Comparison of ENCODE assay signal across 21 cellular contexts in genomic region chr12:57526477-57527126, GRCh38. TPM values are rescaled to one million over a fixed set of nuclear protein-coding genes. Genes with fewer than 3 reads are reported as not detected.
DNase-seq lines count a peak whose midpoint lies in the region; ATAC-seq and TF ChIP-seq lines count a peak whose summit lies in the region.
"Had no signal": no experiment of that assay in that cellular context is flagged by ENCODE, and none has a peak within 500 bp of the region (broad histone marks: within the 10 kb centered on the region; RNA-seq: fewer than 3 reads in every experiment).

No MANE protein-coding gene starts in this region.

- peaks cover 33% of the 10 kb centered on the region for H4K20me1 ChIP-seq in DND-41 (ENCODE audit: insufficient read depth, low read length)

- H3K4me3 Mint-ChIP-seq in activated T-cell treated with anti-CD3 and anti-CD28 coated beads, Interleukin-2, amount 50 U/mL, for 24 hours, result no peak overlapping the region
- H3K4me3 Mint-ChIP-seq in activated T-cell treated with anti-CD3 and anti-CD28 coated beads, Interleukin-2, amount 50 U/mL, for 4 hours, result no peak overlapping the region
- no peak overlapping the region for H3K4me3 Mint-ChIP-seq in activated naive CD8-positive, alpha-beta T cell treated with anti-CD3 and anti-CD28 coated beads for 36 hours
- H3K4me3 Mint-ChIP-seq in glutamatergic neuron (ENCODE audit: unreplicated experiment), result no peak overlapping the region
- H3K4me3 Mint-ChIP-seq: GM23338 had no signal

- H3K79me2 ChIP-seq in DND-41 (ENCODE audit: insufficient read depth, low read length), result peaks cover 50% of the 10 kb centered on the region

- H3K9ac ChIP-seq in DND-41 (ENCODE audit: low read depth, low read length), result no peak overlapping the region

- no peaks in the 10 kb centered on the region for H3K9me3 Mint-ChIP-seq in activated T-cell treated with anti-CD3 and anti-CD28 coated beads, Interleukin-2, amount 50 U/mL, for 24 hours
- no peaks in the 10 kb centered on the region for H3K9me3 Mint-ChIP-seq in activated T-cell treated with anti-CD3 and anti-CD28 coated beads, Interleukin-2, amount 50 U/mL, for 4 hours
- no peaks in the 10 kb centered on the region for H3K9me3 Mint-ChIP-seq in activated naive CD8-positive, alpha-beta T cell treated with anti-CD3 and anti-CD28 coated beads for 36 hours
- peaks cover 26% of the 10 kb centered on the region for H3K9me3 Mint-ChIP-seq in glutamatergic neuron (ENCODE audit: unreplicated experiment)
- H3K9me3 Mint-ChIP-seq: GM23338 had no signal

- H3K27me3 Mint-ChIP-seq in activated T-cell treated with anti-CD3 and anti-CD28 coated beads, Interleukin-2, amount 50 U/mL, for 24 hours, result no peaks in the 10 kb centered on the region
- no peaks in the 10 kb centered on the region for H3K27me3 Mint-ChIP-seq in activated T-cell treated with anti-CD3 and anti-CD28 coated beads, Interleukin-2, amount 50 U/mL, for 4 hours (ENCODE audit: low read depth)
- H3K27me3 Mint-ChIP-seq in activated naive CD8-positive, alpha-beta T cell treated with anti-CD3 and anti-CD28 coated beads for 36 hours, result peaks cover 4% of the 10 kb centered on the region
- H3K27me3 Mint-ChIP-seq in glutamatergic neuron (ENCODE audit: unreplicated experiment), result peaks cover 28% of the 10 kb centered on the region

- H3K27ac Mint-ChIP-seq in activated T-cell treated with anti-CD3 and anti-CD28 coated beads, Interleukin-2, amount 50 U/mL, for 24 hours, result peak overlapping the region; percentile 72
- peak overlapping the region; percentile 54 for H3K27ac Mint-ChIP-seq in activated naive CD8-positive, alpha-beta T cell treated with anti-CD3 and anti-CD28 coated beads for 36 hours
- no peak overlapping the region for H3K27ac Mint-ChIP-seq in glutamatergic neuron (ENCODE audit: unreplicated experiment)
- H3K27ac Mint-ChIP-seq: GM23338 had no signal

- H3K27me3 ChIP-seq in DND-41 (ENCODE audit: insufficient read depth, low read length, poor library complexity), result no peaks in the 10 kb centered on the region
- H3K27me3 ChIP-seq in neutrophil, result no peaks in the 10 kb centered on the region
- H3K27me3 ChIP-seq: gastroesophageal sphincter, sigmoid colon had no signal

- peaks cover 81% of the 10 kb centered on the region for H3K36me3 Mint-ChIP-seq in activated T-cell treated with anti-CD3 and anti-CD28 coated beads, Interleukin-2, amount 50 U/mL, for 24 hours (ENCODE audit: low read depth)
- H3K36me3 Mint-ChIP-seq in activated T-cell treated with anti-CD3 and anti-CD28 coated beads, Interleukin-2, amount 50 U/mL, for 4 hours (ENCODE audit: insufficient read depth), result peaks cover 13% of the 10 kb centered on the region
- peaks cover 16% of the 10 kb centered on the region for H3K36me3 Mint-ChIP-seq in activated naive CD8-positive, alpha-beta T cell treated with anti-CD3 and anti-CD28 coated beads for 36 hours
- H3K36me3 Mint-ChIP-seq in glutamatergic neuron (ENCODE audit: unreplicated experiment), result no peaks in the 10 kb centered on the region

- H3K9me3 ChIP-seq in DND-41 (ENCODE audit: insufficient read depth, low read length, severe bottlenecking) (no peaks in the 10 kb centered on the region), neutrophil (no peaks in the 10 kb centered on the region)
- H3K9me3 ChIP-seq: Caco-2, gastroesophageal sphincter, prostate gland, sigmoid colon had no signal

- TF ChIP-seq CTCF in DND-41 (IDR thresholded peaks at IDR 0.05; ENCODE audit: borderline replicate concordance, extremely low read depth, low read length, poor library complexity, severe bottlenecking) (no peak), neutrophil (IDR thresholded peaks at IDR 0.05) (no peak), glutamatergic neuron (IDR thresholded peaks at IDR 0.05; ENCODE audit: partially characterized antibody, unreplicated experiment) (no peak)

- H3K36me3 ChIP-seq in DND-41 (ENCODE audit: insufficient read depth, low read length) (peaks cover 79% of the 10 kb centered on the region), neutrophil (peaks cover 76% of the 10 kb centered on the region)

- no peak for ATAC-seq in activated T-cell treated with anti-CD3 and anti-CD28 coated beads, Interleukin-2, amount 50 U/mL, for 4 hours
- ATAC-seq in DND-41 (ENCODE audit: insufficient read depth, low read depth), result no peak
- ATAC-seq: gastroesophageal sphincter, GM23338 had no signal

- no peak overlapping the region for H3K4me3 ChIP-seq in DND-41 (ENCODE audit: low read depth in 1 of 2, low read length in 2 of 2)
- H3K4me3 ChIP-seq in neutrophil (ENCODE audit: low read depth in 1 of 2, low read length in 1 of 2), result no peak overlapping the region
- H3K4me3 ChIP-seq: gastroesophageal sphincter, GM23338, prostate gland, sigmoid colon had no signal

- DNase-seq in activated T-cell treated with anti-CD3 and anti-CD28 coated beads, Interleukin-2, amount 50 U/mL, for 24 hours, result no peak
- DNase-seq in activated T-cell treated with anti-CD3 and anti-CD28 coated beads, Interleukin-2, amount 50 U/mL, for 4 hours, result no peak
- no peak for DNase-seq in DND-41
- no peak for DNase-seq in activated naive CD8-positive, alpha-beta T cell treated with anti-CD3 and anti-CD28 coated beads for 36 hours
- no peak for DNase-seq in HuH-7.5 (ENCODE audit: low spot score)
- DNase-seq in glutamatergic neuron, result no peak
- DNase-seq in hippocampal formation (lab: John Stamatoyannopoulos, UW), result no peak
- DNase-seq: Caco-2, cortex of kidney, DMS79 treated with DMSO at 0.1 percent for 48 hours, KBM-7, NCI-H1417 treated with DMSO at 0.1 percent for 48 hours, NCI-H2107, NCI-H510A treated with DMSO at 0.1 percent for 48 hours, sigmoid colon, substantia nigra, T-helper 1 cell had no signal

- H3K4me1 Mint-ChIP-seq in activated T-cell treated with anti-CD3 and anti-CD28 coated beads, Interleukin-2, amount 50 U/mL, for 24 hours (ENCODE audit: low read depth), result peaks cover 31% of the 10 kb centered on the region
- peaks cover 25% of the 10 kb centered on the region for H3K4me1 Mint-ChIP-seq in activated T-cell treated with anti-CD3 and anti-CD28 coated beads, Interleukin-2, amount 50 U/mL, for 4 hours (ENCODE audit: low read depth)
- peaks cover 35% of the 10 kb centered on the region for H3K4me1 Mint-ChIP-seq in activated naive CD8-positive, alpha-beta T cell treated with anti-CD3 and anti-CD28 coated beads for 36 hours
- H3K4me1 Mint-ChIP-seq in glutamatergic neuron (ENCODE audit: low read depth, unreplicated experiment), result peaks cover 29% of the 10 kb centered on the region

- H3K27ac ChIP-seq in DND-41 (ENCODE audit: low read length), result peak overlapping the region; percentile 3; the same call in 1 of the 2 replicates
- peak overlapping the region; percentile 100 for H3K27ac ChIP-seq in neutrophil
- H3K27ac ChIP-seq: prostate gland had no signal

- H3K4me1 ChIP-seq in DND-41 (ENCODE audit: insufficient read depth, low read length) (peaks cover 45% of the 10 kb centered on the region), neutrophil (ENCODE audit: control insufficient read depth in 1 of 2, insufficient read depth in 1 of 2, low read depth in 1 of 2, low read length in 1 of 2) (peaks cover 28 to 35% of the 10 kb centered on the region in 2 experiments)

- no peak overlapping the region for H3K4me2 ChIP-seq in DND-41 (ENCODE audit: insufficient read depth, low read length)
- H3K4me2 ChIP-seq: GM23338 had no signal

- no peak overlapping the region for H2AFZ ChIP-seq in DND-41 (ENCODE audit: low read depth, low read length)
- H2AFZ ChIP-seq: GM23338 had no signal

RNA-seq across cellular contexts. Expression of gene MBD6, which starts 4.0 kb away (rescaled TPM):
- 10 to 100 TPM; 56.3 to 59.4 (median 57.5) TPM for total RNA-seq in activated T-cell treated with anti-CD3 and anti-CD28 coated beads, Interleukin-2, amount 50 U/mL, for 4 hours
- 10 to 100 TPM; 38.5 to 44.8 TPM for total RNA-seq in activated naive CD8-positive, alpha-beta T cell treated with anti-CD3 and anti-CD28 coated beads for 36 hours
- total RNA-seq in glutamatergic neuron (ENCODE audit: unreplicated experiment), result 108 TPM

RNA-seq across cellular contexts. Expression of gene DDIT3, which starts 6.3 kb away (rescaled TPM):
- 10 to 100 TPM in 2 of 3 donors, 1 to 10 TPM in 1; 9.2 to 12.2 (median 10.8) TPM for total RNA-seq in activated T-cell treated with anti-CD3 and anti-CD28 coated beads, Interleukin-2, amount 50 U/mL, for 4 hours
- total RNA-seq in activated naive CD8-positive, alpha-beta T cell treated with anti-CD3 and anti-CD28 coated beads for 36 hours, result 10 to 100 TPM; 30.7 to 33.4 TPM
- total RNA-seq in glutamatergic neuron (ENCODE audit: unreplicated experiment), result 70.9 TPM

RNA-seq across cellular contexts. Expression of gene DCTN2, which starts 20.4 kb away (rescaled TPM):
- total RNA-seq in activated T-cell treated with anti-CD3 and anti-CD28 coated beads, Interleukin-2, amount 50 U/mL, for 4 hours, result 10 to 100 TPM; 72.3 to 84.3 (median 74.6) TPM
- total RNA-seq in activated naive CD8-positive, alpha-beta T cell treated with anti-CD3 and anti-CD28 coated beads for 36 hours, result 10 to 100 TPM; 73.6 to 81.3 TPM
- 484 TPM for total RNA-seq in glutamatergic neuron (ENCODE audit: unreplicated experiment)

RNA-seq across cellular contexts. Expression of gene KIF5A, which starts 23.2 kb away (rescaled TPM):
- total RNA-seq in activated T-cell treated with anti-CD3 and anti-CD28 coated beads, Interleukin-2, amount 50 U/mL, for 4 hours, result under 1 TPM; 0.56 to 0.98 (median 0.68) TPM
- 1 to 10 TPM; 1.5 to 1.7 TPM for total RNA-seq in activated naive CD8-positive, alpha-beta T cell treated with anti-CD3 and anti-CD28 coated beads for 36 hours
- 314 TPM for total RNA-seq in glutamatergic neuron (ENCODE audit: unreplicated experiment)

RNA-seq across cellular contexts. Expression of gene MARS1, which starts 38.7 kb away (rescaled TPM):
- total RNA-seq in activated T-cell treated with anti-CD3 and anti-CD28 coated beads, Interleukin-2, amount 50 U/mL, for 4 hours, result 100 to 1,000 TPM; 505 to 565 (median 534) TPM
- total RNA-seq in activated naive CD8-positive, alpha-beta T cell treated with anti-CD3 and anti-CD28 coated beads for 36 hours, result 100 to 1,000 TPM; 423 to 460 TPM
- total RNA-seq in glutamatergic neuron (ENCODE audit: unreplicated experiment), result 870 TPM
